Comparison of ENCODE assay signal across 8 cellular contexts in genomic region chr1:26810105-26810504, GRCh38. TPM values are rescaled to one million over a fixed set of nuclear protein-coding genes. Genes with fewer than 3 reads are reported as not detected.
A peak's percentile ranks its signal among the peaks of the same experiment; 100 is the strongest.
DNase-seq lines count a peak whose midpoint lies in the region; TF ChIP-seq lines count a peak whose summit lies in the region.
"Not testable (repeated sequence)": the region's sequence is repeated elsewhere in the genome, so short reads cannot be mapped to it uniquely, and the experiment has no call there.

No MANE protein-coding gene starts in this region.

- H3K4me1 Mint-ChIP-seq in CD8-positive, alpha-beta memory T cell, result peaks cover 23 to 25% (median 25%) of the 10 kb centered on the region in 3 donors

- not testable (repeated sequence) for H3K4me3 ChIP-seq in CD8-positive, alpha-beta memory T cell (ENCODE audit: low read length); HEK293 (ENCODE audit: low read depth, low read length); fibroblast of mammary gland (ENCODE audit: control insufficient read depth, low read depth, low read length)

- peak overlapping the region; percentile 56 to 96 (median 93) for H3K27ac Mint-ChIP-seq in CD8-positive, alpha-beta memory T cell

- H3K4me3 Mint-ChIP-seq in CD8-positive, alpha-beta memory T cell, result peak overlapping the region; percentile 46 to 84 (median 76)

- H3K36me3 ChIP-seq in CD8-positive, alpha-beta memory T cell (ENCODE audit: insufficient read depth, low read length); HEK293 (ENCODE audit: control insufficient read depth in 2 of 2, insufficient read depth in 1 of 2, low read length in 2 of 2): not testable (repeated sequence)

- TF ChIP-seq CTCF in HEK293 (tag by site-specific recombination; IDR thresholded peaks at IDR 0.05) (peak; percentile 72), fibroblast of mammary gland (conservative IDR thresholded peaks at IDR 0.05; ENCODE audit: control insufficient read depth, insufficient read depth, low read depth, low read length) (peak; percentile 87)

- DNase-seq in CD8-positive, alpha-beta memory T cell, result peak; percentile 57 to 84 (median 74)
- DNase-seq in NCI-H2227 (lab: John Stamatoyannopoulos, UW; ENCODE audit: unreplicated experiment) (peak; percentile 77), T1000 (lab: John Stamatoyannopoulos, UW) (peak; percentile 35), fibroblast of mammary gland (ENCODE audit: low read depth) (peak; percentile 62), midbrain (lab: John Stamatoyannopoulos, UW) (peak; percentile 33)
- DNase-seq in activated naive CD4-positive, alpha-beta T cell treated with Interleukin-2 at 50 U/mL for 16 hours, result peak; percentile 78
- DNase-seq in stimulated activated CD4-positive, alpha-beta T cell treated with anti-CD3 and anti-CD28 coated beads, TNF-alpha, amount 100 ng/mL, for 48 hours (ENCODE audit: low read depth in 3 of 3), result peak; percentile 51 to 66 (median 58)

- not testable (repeated sequence) for H3K9me3 ChIP-seq in CD8-positive, alpha-beta memory T cell (ENCODE audit: low read length); HEK293 (ENCODE audit: control insufficient read depth, insufficient read depth, low read depth, low read length)

- H3K9me3 Mint-ChIP-seq in CD8-positive, alpha-beta memory T cell, result not testable (repeated sequence)

- peaks cover 11% of the 10 kb centered on the region for H3K4me1 ChIP-seq in CD8-positive, alpha-beta memory T cell (ENCODE audit: insufficient read depth, low read length)
- not testable (repeated sequence) for H3K4me1 ChIP-seq in HEK293 (ENCODE audit: control insufficient read depth, insufficient read depth, low read length)

- CTCF ChIA-PET in CD8-positive, alpha-beta memory T cell (lab: Charles Lee), result interaction anchor here (0.7 to 4.9 kb wide), 25 partner anchors 9 to 309 kb away, joined by 3 to 68 read pairs (median 5); partner anchors contain the start of gene PIGV
- CTCF ChIA-PET in HEK293 (lab: Yijun Ruan, JAX), result interaction anchor here (0.6 to 4.7 kb wide), 23 partner anchors 11 to 1142 kb away, joined by 3 to 54 read pairs (median 3); partner anchors contain the start of genes TRNP1 and ZDHHC18

- H3K27me3 ChIP-seq in CD8-positive, alpha-beta memory T cell (ENCODE audit: insufficient read depth, low read length, poor library complexity, severe bottlenecking), result not testable (repeated sequence)

- not testable (repeated sequence) for H3K27me3 Mint-ChIP-seq in CD8-positive, alpha-beta memory T cell

- POLR2A ChIA-PET in CD8-positive, alpha-beta memory T cell (lab: Charles Lee), result interaction anchor here (0.7 to 2.9 kb wide), 3 partner anchors 23 to 251 kb away, joined by 3 to 12 read pairs (median 3); no protein-coding TSS in a partner anchor
- POLR2A ChIA-PET in HEK293 (lab: Yijun Ruan, JAX), result interaction anchor here (1.7 kb wide), 1 partner anchor 55 kb away, joined by 4 read pairs; no protein-coding TSS in a partner anchor

- not testable (repeated sequence) for H3K27ac ChIP-seq in CD8-positive, alpha-beta memory T cell (ENCODE audit: low read depth, low read length); HEK293 (ENCODE audit: extremely low read depth, low read depth, low read length)

- not testable (repeated sequence) for H3K36me3 Mint-ChIP-seq in CD8-positive, alpha-beta memory T cell

TF ChIP-seq in HEK293, 187 proteins besides CTCF, POLR2A, EP300 and RAD21:
- TF ChIP-seq ZNF366 (tag by site-specific recombination; conservative IDR thresholded peaks at IDR 0.05) (peak; percentile 46), PRDM10 (tag by site-specific recombination; IDR thresholded peaks at IDR 0.05) (peak; percentile 76), ZFHX2 (tag by site-specific recombination; conservative IDR thresholded peaks at IDR 0.05) (peak; percentile 31; the same call in 1 of the 2 replicates), ZNF664 (tag by site-specific recombination; IDR thresholded peaks at IDR 0.05) (peak; percentile 70), ZNF654 (tag by site-specific recombination; IDR thresholded peaks at IDR 0.05; ENCODE audit: low read depth) (peak; percentile 46), ZNF580 (tag by site-specific recombination; IDR thresholded peaks at IDR 0.05) (peak; percentile 57), ZNF600 (tag by site-specific recombination; IDR thresholded peaks at IDR 0.05) (peak; percentile 49; the same call in 1 of the 2 replicates), ZNF660 (tag by site-specific recombination; IDR thresholded peaks at IDR 0.05) (0 out of 2 replicates have a peak, but pooled peaks have one; percentile 33), ZBTB48 (tag by site-specific recombination; IDR thresholded peaks at IDR 0.05) (0 out of 2 replicates have a peak, but pooled peaks have one; percentile 18), ZNF362 (tag by site-specific recombination; IDR thresholded peaks at IDR 0.05) (peak; percentile 94), ZNF513 (tag by site-specific recombination; IDR thresholded peaks at IDR 0.05) (peak; percentile 73)

RNA-seq across cellular contexts. Expression of gene ZDHHC18, which starts 16.4 kb away (rescaled TPM):
- 10 to 100 TPM; 61.5 to 66.0 TPM for total RNA-seq in CD8-positive, alpha-beta memory T cell
- 21.7 TPM for polyA plus RNA-seq in CD8-positive, alpha-beta memory T cell

RNA-seq across cellular contexts. Expression of gene PIGV, which starts 22.4 kb away (rescaled TPM):
- total RNA-seq in CD8-positive, alpha-beta memory T cell, result 10 to 100 TPM; 23.6 to 24.9 TPM
- 19.1 TPM for polyA plus RNA-seq in CD8-positive, alpha-beta memory T cell

RNA-seq across cellular contexts. Expression of gene SFN, which starts 52.8 kb away (rescaled TPM):
- total RNA-seq in CD8-positive, alpha-beta memory T cell, result under 1 TPM in 1 of 2 experiments, not detected in 1; 0.37 TPM
- polyA plus RNA-seq in CD8-positive, alpha-beta memory T cell, result not detected
